Comparison of ENCODE assay signal across 1 cellular context in the genomic region with DNA sequence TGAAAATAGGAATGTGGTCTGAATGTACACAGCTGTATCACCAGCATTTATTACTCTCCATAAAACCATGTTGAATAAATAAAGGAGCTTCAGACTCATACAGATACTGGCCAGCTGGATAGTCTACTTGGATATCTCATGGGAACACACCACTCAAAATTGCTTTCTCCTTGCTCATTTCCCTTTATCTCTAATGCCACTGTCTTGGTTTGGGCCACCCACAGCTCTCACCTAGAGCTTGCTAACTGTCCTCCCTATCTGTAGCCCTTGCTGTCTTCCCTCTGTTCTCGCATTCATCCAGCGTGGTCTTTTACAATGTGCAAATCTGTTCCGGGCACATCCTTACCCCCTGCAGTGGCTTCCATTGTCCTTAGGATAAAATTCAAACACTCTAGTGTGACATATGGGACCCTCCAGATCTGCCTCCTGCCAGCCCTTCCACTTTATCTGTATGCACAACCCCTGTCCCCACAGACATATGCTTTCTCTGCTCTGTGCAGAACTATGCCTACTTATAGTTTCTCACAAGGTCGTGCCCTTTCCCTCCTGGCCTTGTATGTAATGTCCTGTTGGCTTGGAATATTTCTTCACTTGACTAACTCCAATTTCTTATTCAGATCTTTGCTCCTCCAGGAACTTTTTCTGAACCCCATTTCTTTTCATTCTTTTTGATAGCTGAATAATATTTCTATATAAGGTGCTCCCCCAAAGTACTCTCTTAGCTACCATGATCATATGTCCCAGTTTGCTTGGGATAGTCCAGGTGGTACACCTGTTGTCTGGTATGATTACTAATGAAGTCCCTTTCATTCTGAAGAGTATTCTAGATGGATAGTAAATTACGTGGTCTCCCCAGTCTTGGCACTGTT.
TF ChIP-seq lines count a peak whose summit lies in the region.

No MANE protein-coding gene starts in this region.

TF ChIP-seq in K562, 482 proteins besides CTCF, POLR2A, EP300 and RAD21 (continued from another document and continues in another):
- TF ChIP-seq TFE3 (CRISPR knock-in tag; IDR thresholded peaks at IDR 0.05): no peak
- TF ChIP-seq ESRRB (CRISPR knock-in tag; IDR thresholded peaks at IDR 0.05; ENCODE audit: borderline replicate concordance): no peak
- peak in 1 of 2 experiments; percentile 14; a peak in 1 of 4 replicates for TF ChIP-seq CSDE1 (IDR thresholded peaks at IDR 0.05)
- peak; percentile 84 for TF ChIP-seq ZBTB2 (IDR thresholded peaks at IDR 0.05)
- no peak for TF ChIP-seq ZNF707 (CRISPR knock-in tag; conservative IDR thresholded peaks at IDR 0.05)
- no peak for TF ChIP-seq BRF1 (IDR thresholded peaks at IDR 0.05; ENCODE audit: borderline replicate concordance, extremely low read depth, insufficient read length)
- TF ChIP-seq ZNF780A (CRISPR knock-in tag; IDR thresholded peaks at IDR 0.05): no peak
- TF ChIP-seq CBX5 (IDR thresholded peaks at IDR 0.05; ENCODE audit: borderline replicate concordance, low read depth): 0 out of 2 replicates have a peak, but pooled peaks have one; percentile 35
- no peak for TF ChIP-seq SAFB2 (IDR thresholded peaks at IDR 0.05; ENCODE audit: borderline replicate concordance, low read depth, low read length, severe bottlenecking)
- TF ChIP-seq, protein P1, sequence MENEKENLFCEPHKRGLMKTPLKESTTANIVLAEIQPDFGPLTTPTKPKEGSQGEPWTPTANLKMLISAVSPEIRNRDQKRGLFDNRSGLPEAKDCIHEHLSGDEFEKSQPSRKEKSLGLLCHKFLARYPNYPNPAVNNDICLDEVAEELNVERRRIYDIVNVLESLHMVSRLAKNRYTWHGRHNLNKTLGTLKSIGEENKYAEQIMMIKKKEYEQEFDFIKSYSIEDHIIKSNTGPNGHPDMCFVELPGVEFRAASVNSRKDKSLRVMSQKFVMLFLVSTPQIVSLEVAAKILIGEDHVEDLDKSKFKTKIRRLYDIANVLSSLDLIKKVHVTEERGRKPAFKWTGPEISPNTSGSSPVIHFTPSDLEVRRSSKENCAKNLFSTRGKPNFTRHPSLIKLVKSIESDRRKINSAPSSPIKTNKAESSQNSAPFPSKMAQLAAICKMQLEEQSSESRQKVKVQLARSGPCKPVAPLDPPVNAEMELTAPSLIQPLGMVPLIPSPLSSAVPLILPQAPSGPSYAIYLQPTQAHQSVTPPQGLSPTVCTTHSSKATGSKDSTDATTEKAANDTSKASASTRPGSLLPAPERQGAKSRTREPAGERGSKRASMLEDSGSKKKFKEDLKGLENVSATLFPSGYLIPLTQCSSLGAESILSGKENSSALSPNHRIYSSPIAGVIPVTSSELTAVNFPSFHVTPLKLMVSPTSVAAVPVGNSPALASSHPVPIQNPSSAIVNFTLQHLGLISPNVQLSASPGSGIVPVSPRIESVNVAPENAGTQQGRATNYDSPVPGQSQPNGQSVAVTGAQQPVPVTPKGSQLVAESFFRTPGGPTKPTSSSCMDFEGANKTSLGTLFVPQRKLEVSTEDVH (IDR thresholded peaks at IDR 0.05; ENCODE audit: low read depth, partially characterized antibody): peak; percentile 58
- no peak for TF ChIP-seq SREBF2 (CRISPR knock-in tag; IDR thresholded peaks at IDR 0.05)
- TF ChIP-seq, protein P2, sequence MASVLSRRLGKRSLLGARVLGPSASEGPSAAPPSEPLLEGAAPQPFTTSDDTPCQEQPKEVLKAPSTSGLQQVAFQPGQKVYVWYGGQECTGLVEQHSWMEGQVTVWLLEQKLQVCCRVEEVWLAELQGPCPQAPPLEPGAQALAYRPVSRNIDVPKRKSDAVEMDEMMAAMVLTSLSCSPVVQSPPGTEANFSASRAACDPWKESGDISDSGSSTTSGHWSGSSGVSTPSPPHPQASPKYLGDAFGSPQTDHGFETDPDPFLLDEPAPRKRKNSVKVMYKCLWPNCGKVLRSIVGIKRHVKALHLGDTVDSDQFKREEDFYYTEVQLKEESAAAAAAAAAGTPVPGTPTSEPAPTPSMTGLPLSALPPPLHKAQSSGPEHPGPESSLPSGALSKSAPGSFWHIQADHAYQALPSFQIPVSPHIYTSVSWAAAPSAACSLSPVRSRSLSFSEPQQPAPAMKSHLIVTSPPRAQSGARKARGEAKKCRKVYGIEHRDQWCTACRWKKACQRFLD (CRISPR knock-in tag; IDR thresholded peaks at IDR 0.05): peak; percentile 94
- TF ChIP-seq, protein P3, sequence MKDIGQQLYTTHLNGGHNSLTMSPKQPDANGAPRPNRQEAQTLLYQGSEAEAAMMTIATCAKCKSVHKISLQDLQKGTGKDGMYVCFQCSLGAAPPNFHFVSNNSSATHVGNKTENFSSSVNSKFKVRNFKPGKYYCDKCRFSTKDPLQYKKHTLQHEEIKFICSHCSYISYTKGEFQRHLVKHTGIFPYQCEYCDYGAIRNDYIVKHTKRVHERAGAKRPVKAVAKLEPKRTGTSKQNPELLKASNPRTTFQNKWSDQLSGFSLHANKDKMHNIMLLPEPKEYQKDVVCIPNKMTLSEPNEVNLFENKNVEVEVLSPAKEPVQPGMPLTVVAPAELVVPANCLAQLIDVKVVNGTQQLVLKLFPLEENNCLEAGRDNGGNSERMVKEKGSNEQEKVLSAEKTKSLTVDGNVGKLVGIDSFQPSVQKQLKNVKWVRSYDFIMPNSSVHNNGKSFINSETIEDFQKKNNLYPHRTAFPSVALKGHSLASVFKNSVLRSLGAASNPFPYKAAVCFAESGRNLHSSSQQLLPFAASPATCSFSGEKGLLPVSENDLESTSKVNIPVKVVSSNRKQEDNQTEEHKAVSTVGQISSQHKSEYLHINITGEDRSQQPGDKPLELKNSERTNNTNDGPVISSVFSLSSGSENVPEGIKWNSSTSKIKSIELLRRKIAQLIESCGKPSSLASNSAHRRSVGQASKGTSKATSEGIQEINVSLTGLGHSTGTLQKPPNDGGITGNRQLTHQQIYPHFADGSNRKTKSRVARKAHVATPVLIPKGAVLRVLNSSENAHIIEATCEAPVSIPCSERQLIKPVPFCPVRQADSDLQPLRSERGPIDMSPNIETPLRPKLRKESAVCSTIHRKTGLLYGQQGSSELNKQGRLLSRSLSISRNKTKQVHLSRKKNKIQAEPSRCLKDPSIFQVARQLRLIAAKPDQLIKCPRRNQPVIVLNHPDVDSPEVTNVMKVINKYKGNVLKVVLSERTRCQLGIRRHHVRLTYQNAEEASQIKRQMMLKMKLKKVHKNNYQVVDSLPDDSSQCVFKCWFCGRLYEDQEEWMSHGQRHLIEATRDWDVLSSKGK (CRISPR knock-in tag; IDR thresholded peaks at IDR 0.05): no peak
- peak; percentile 89 for TF ChIP-seq RUNX1 (IDR thresholded peaks at IDR 0.05; ENCODE audit: low read depth)
- TF ChIP-seq, protein P4, sequence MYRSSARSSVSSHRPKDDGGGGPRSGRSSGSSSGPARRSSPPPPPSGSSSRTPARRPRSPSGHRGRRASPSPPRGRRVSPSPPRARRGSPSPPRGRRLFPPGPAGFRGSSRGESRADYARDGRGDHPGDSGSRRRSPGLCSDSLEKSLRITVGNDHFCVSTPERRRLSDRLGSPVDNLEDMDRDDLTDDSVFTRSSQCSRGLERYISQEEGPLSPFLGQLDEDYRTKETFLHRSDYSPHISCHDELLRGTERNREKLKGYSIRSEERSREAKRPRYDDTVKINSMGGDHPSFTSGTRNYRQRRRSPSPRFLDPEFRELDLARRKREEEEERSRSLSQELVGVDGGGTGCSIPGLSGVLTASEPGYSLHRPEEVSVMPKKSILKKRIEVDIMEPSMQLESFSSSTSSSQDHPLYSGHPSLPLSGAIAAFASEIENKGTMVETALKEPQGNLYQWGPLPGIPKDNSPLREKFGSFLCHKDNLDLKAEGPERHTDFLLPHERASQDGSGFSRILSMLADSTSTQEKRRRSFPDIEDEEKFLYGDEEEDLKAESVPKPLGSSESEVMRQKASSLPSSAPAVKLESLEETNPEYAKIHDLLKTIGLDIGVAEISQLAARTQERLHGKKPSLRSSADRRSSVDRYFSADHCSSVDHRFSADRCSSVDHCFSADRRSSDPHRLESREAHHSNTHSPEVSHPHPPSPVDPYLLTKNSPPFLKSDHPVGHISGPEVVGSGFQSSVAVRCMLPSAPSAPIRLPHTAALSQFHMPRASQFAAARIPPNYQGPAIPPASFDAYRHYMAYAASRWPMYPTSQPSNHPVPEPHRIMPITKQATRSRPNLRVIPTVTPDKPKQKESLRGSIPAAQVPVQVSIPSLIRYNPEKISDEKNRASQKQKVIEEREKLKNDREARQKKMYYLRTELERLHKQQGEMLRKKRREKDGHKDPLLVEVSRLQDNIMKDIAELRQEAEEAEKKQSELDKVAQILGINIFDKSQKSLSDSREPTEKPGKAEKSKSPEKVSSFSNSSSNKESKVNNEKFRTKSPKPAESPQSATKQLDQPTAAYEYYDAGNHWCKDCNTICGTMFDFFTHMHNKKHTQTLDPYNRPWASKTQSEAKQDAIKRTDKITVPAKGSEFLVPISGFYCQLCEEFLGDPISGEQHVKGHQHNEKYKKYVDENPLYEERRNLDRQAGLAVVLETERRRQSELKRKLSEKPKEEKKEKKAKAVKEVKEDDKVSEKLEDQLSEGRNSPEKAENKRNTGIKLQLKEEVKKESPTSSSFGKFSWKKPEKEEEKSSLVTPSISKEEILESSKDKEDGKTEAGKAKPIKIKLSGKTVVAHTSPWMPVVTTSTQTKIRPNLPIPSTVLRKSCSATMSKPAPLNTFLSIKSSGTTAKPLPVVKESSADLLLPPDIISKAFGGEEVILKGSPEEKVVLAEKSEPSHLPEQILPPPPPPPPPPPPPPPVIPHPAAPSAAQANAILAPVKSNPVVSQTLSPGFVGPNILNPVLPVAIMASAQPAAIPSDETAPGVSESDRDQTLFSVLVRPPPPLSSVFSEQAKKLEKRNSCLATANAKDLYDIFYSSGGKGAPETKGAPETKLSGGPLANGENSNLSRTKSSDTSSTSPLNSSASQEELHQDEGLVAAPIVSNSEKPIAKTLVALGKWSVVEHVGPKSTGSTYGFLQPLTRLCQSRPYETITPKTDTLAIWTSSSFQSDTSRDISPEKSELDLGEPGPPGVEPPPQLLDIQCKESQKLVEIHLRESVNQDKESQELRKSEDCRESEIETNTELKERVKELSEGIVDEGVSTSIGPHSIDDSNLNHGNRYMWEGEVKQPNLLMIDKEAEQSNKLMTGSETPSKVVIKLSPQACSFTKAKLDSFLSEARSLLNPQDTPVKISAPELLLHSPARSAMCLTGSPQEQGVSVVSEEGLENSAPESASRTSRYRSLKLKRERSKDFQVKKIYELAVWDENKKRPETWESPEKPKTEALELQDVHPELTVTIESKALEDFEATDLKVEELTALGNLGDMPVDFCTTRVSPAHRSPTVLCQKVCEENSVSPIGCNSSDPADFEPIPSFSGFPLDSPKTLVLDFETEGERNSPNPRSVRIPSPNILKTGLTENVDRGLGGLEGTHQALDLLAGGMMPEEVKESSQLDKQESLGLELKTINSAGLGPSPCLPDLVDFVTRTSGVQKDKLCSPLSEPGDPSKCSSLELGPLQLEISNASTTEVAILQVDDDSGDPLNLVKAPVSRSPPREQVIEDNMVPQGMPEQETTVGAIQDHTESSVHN (IDR thresholded peaks at IDR 0.05; ENCODE audit: borderline replicate concordance in 1 of 2, low read depth in 1 of 2): 0 out of 4 replicates have a peak, but pooled peaks of 1 of the 2 experiments have one; percentile 33
- TF ChIP-seq LEF1 (IDR thresholded peaks at IDR 0.05): peak; percentile 84
- TF ChIP-seq NELFE (IDR thresholded peaks at IDR 0.05; ENCODE audit: insufficient read depth, insufficient read length): no peak
- TF ChIP-seq THAP7 (CRISPR knock-in tag; IDR thresholded peaks at IDR 0.05): no peak
- TF ChIP-seq JUND (IDR thresholded peaks at IDR 0.05; ENCODE audit: borderline replicate concordance, low read depth, low read length): peak; percentile 80
- peak; percentile 83; the same call in 2 of the 3 replicates for TF ChIP-seq JUND (tag; IDR thresholded peaks at IDR 0.05; ENCODE audit: borderline replicate concordance, low read depth, low read length)
- TF ChIP-seq ZNF175 (CRISPR knock-in tag; IDR thresholded peaks at IDR 0.05; ENCODE audit: low read depth): peak; percentile 58; the same call in 1 of the 2 replicates
- peak; percentile 88 for TF ChIP-seq ZNF311 (CRISPR knock-in tag; IDR thresholded peaks at IDR 0.05)
- peak; percentile 97 for TF ChIP-seq CC2D1A (IDR thresholded peaks at IDR 0.05)
- no peak for TF ChIP-seq ZNF224 (CRISPR knock-in tag; IDR thresholded peaks at IDR 0.05)
- TF ChIP-seq TRIM24 (IDR thresholded peaks at IDR 0.05): peak; percentile 97 to 98
- TF ChIP-seq TRIM28 (IDR thresholded peaks at IDR 0.05): peak; percentile 81
- no peak; the same call in 1 of the 2 replicates for TF ChIP-seq KAT7 (CRISPR knock-in tag; IDR thresholded peaks at IDR 0.05; ENCODE audit: borderline replicate concordance)
- peak; percentile 99 for TF ChIP-seq CBFA2T2 (conservative IDR thresholded peaks at IDR 0.05)
- no peak for TF ChIP-seq TCF7L2 (IDR thresholded peaks at IDR 0.05; ENCODE audit: low read depth, low read length)
- peak; percentile 57; the same call in 1 of the 2 replicates for TF ChIP-seq ZBTB9 (CRISPR knock-in tag; IDR thresholded peaks at IDR 0.05)
- TF ChIP-seq HNRNPUL1 (IDR thresholded peaks at IDR 0.05; ENCODE audit: low read length): no peak
- peak; percentile 97 for TF ChIP-seq KLF16 (IDR thresholded peaks at IDR 0.05)
